ENCODE assay signal across 28 cellular contexts in genomic region chr20:16135630-16136029, GRCh38.
"Had no signal": no experiment of that assay in that cellular context is flagged by ENCODE, and none has a peak within 500 bp of the region (broad histone marks: within the 10 kb centered on the region; RNA-seq: fewer than 3 reads in every experiment).

No MANE protein-coding gene starts in this region.

- H3K27me3 ChIP-seq: colonic mucosa, dorsolateral prefrontal cortex, esophagus muscularis mucosa, esophagus squamous epithelium, foreskin keratinocyte, gastrocnemius medialis, gastroesophageal sphincter, heart left ventricle, heart right ventricle, hepatocyte had no signal

- H3K4me3 ChIP-seq: colonic mucosa, coronary artery, dorsolateral prefrontal cortex, esophagus muscularis mucosa, esophagus squamous epithelium, gastrocnemius medialis, gastroesophageal sphincter, heart left ventricle, heart right ventricle, hepatocyte had no signal

- DNase-seq: colonic mucosa; cortex of kidney; dermis blood vessel endothelial cell; dorsolateral prefrontal cortex; effector CD4-positive, alpha-beta T cell; effector CD8-positive, alpha-beta T cell; effector memory CD4-positive, alpha-beta T cell; effector memory CD8-positive, alpha-beta T cell; endodermal cell; erythroblast; esophagus squamous epithelium; foreskin fibroblast; foreskin keratinocyte; foreskin melanocyte; gastrocnemius medialis; glutamatergic neuron; head of caudate nucleus; heart left ventricle; heart right ventricle had no signal

- FAIRE-seq: endometrium, endothelial cell of umbilical vein, frontal cortex had no signal

- H3K9me3 ChIP-seq: colonic mucosa, esophagus muscularis mucosa, esophagus squamous epithelium, gastrocnemius medialis had no signal

- ATAC-seq: effector memory CD8-positive, alpha-beta T cell; esophagus mucosa; foreskin keratinocyte; gastrocnemius medialis; gastroesophageal sphincter; heart left ventricle; heart right ventricle had no signal

- H2AFZ ChIP-seq: hepatocyte had no signal

- H3K4me1 ChIP-seq: colonic mucosa, esophagus muscularis mucosa, esophagus squamous epithelium, foreskin keratinocyte, gastrocnemius medialis, gastroesophageal sphincter, heart left ventricle, heart right ventricle had no signal

- H3K79me2 ChIP-seq: hepatocyte had no signal

- H3K27ac ChIP-seq: colonic mucosa, coronary artery, dorsolateral prefrontal cortex, epithelial cell of prostate, esophagus muscularis mucosa, esophagus squamous epithelium, foreskin keratinocyte, gastrocnemius medialis, gastroesophageal sphincter, heart left ventricle, heart right ventricle, hepatocyte had no signal

- H3K4me2 ChIP-seq: hepatocyte had no signal

- H3K36me3 ChIP-seq: colonic mucosa, esophagus muscularis mucosa, esophagus squamous epithelium, gastrocnemius medialis, gastroesophageal sphincter, heart left ventricle, heart right ventricle had no signal
